ENCODE assay signal across 8 cellular contexts in the genomic region with DNA sequence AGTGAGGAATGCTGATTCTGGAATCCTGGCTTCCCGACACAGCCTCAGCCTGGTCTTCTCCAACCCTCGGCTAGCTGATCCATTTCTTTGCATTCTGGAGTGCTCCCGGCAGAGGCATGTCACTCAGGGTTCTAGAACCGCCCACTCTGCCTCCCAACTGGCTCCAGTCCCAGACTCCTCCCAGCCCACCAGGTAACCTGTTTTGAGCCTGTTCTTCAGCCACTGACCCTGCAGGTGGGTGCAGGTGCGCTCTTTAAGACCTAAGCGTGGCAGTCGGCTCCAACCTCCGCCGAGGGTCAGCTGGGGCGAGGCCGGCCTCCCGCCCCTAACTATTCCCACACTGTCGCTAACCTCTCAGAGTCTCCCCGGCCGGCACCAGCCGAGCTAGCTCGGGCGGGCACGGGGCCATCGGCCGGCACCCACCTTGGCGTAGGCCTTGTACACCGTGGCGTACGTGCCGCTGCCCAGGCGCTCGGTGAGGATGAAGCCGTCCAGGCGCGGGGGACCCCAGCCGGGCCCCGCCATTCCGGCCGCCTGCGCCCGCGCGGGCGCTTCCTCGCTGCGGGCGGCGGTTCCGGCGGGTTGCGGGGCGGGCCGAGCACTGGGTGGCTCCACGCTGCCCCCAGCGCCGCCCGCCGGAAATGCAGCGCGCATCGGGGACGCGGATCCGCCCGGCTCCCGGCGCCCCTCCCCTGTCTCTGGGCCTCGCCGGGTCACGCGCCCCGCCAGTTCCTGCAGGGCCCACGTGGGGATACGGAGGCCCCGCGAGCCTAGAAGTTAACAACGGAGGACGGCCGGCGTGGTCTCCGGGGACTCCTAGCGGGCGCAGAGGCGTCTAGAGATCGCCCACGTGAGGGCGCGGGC. TPM values are rescaled to one million over a fixed set of nuclear protein-coding genes. Genes with fewer than 3 reads are reported as not detected.
DNase-seq lines count a peak whose midpoint lies in the region; ATAC-seq and TF ChIP-seq lines count a peak whose summit lies in the region.

A gene with protein sequence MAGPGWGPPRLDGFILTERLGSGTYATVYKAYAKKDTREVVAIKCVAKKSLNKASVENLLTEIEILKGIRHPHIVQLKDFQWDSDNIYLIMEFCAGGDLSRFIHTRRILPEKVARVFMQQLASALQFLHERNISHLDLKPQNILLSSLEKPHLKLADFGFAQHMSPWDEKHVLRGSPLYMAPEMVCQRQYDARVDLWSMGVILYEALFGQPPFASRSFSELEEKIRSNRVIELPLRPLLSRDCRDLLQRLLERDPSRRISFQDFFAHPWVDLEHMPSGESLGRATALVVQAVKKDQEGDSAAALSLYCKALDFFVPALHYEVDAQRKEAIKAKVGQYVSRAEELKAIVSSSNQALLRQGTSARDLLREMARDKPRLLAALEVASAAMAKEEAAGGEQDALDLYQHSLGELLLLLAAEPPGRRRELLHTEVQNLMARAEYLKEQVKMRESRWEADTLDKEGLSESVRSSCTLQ (minus strand): TSS at position 576 of the 864 bp plus-strand sequence. CDS start 51 bp downstream, at position 525.

- H3K27me3 Mint-ChIP-seq in activated T-cell treated with anti-CD3 and anti-CD28 coated beads, Interleukin-2, amount 50 U/mL, for 24 hours = no peaks in the 10 kb centered on the region

- H3K4me3 Mint-ChIP-seq in activated T-cell treated with anti-CD3 and anti-CD28 coated beads, Interleukin-2, amount 50 U/mL, for 24 hours = peak within 1 kb of the TSS; percentile 93

- H3K27ac Mint-ChIP-seq in activated T-cell treated with anti-CD3 and anti-CD28 coated beads, Interleukin-2, amount 50 U/mL, for 24 hours = peak within 1 kb of the TSS; percentile 92

- H3K36me3 ChIP-seq in mucosa of rectum (ENCODE audit: control insufficient read depth in 2 of 2, insufficient read depth in 2 of 2, low read length in 2 of 2) = peaks cover 30 to 58% of the 10 kb centered on the region in 2 donors

- peaks cover 76% of the 10 kb centered on the region for H3K36me3 Mint-ChIP-seq in activated T-cell treated with anti-CD3 and anti-CD28 coated beads, Interleukin-2, amount 50 U/mL, for 24 hours (ENCODE audit: low read depth)

- H3K4me3 ChIP-seq in mucosa of rectum (ENCODE audit: low read length in 2 of 2) = peak within 1 kb of the TSS; percentile 88 to 90

- peak; percentile 75 for ATAC-seq in GM21723 (IDR thresholded peaks at IDR 0.05; ENCODE audit: unreplicated experiment)

- peak within 1 kb of the TSS; percentile 85 to 90 for H3K27ac ChIP-seq in mucosa of rectum (ENCODE audit: low read depth in 2 of 2, low read length in 2 of 2)

- H3K27me3 ChIP-seq in mucosa of rectum (ENCODE audit: control insufficient read depth in 2 of 2, insufficient read depth in 2 of 2, low read length in 2 of 2) = no peaks in the 10 kb centered on the region

- peak; percentile 94 for DNase-seq in DMS53 (lab: John Stamatoyannopoulos, UW)
- DNase-seq in KG1 (lab: John Stamatoyannopoulos, UW) = peak; percentile 85
- peak; percentile 96 for DNase-seq in activated T-cell treated with anti-CD3 and anti-CD28 coated beads, Interleukin-2, amount 50 U/mL, for 24 hours
- peak; percentile 89 to 93 for DNase-seq in erythroblast (lab: John Stamatoyannopoulos, UW)
- DNase-seq in stimulated activated CD8-positive, alpha-beta memory T cell treated with anti-CD3 and anti-CD28 coated beads, Interleukin-4, amount 100 ng/mL, for 48 hours = peak; percentile 94

- H3K9me3 Mint-ChIP-seq in activated T-cell treated with anti-CD3 and anti-CD28 coated beads, Interleukin-2, amount 50 U/mL, for 24 hours = no peaks in the 10 kb centered on the region

- no peaks in the 10 kb centered on the region for H3K9me3 ChIP-seq in mucosa of rectum (ENCODE audit: control insufficient read depth in 2 of 2, low read length in 2 of 2)

- peak; percentile 64 for TF ChIP-seq POLR2A in erythroblast (IDR thresholded peaks at IDR 0.05; ENCODE audit: low read length)

- peaks cover 23 to 27% of the 10 kb centered on the region in 2 donors for H3K4me1 ChIP-seq in mucosa of rectum (ENCODE audit: control insufficient read depth in 2 of 2, insufficient read depth in 2 of 2, low read length in 2 of 2)

- peak within 1 kb of the TSS; percentile 80 to 91 for H3K9ac ChIP-seq in mucosa of rectum (ENCODE audit: low read depth in 1 of 2, low read length in 2 of 2)

- peaks cover 52% of the 10 kb centered on the region for H3K4me1 Mint-ChIP-seq in activated T-cell treated with anti-CD3 and anti-CD28 coated beads, Interleukin-2, amount 50 U/mL, for 24 hours (ENCODE audit: low read depth)

TF ChIP-seq in PFSK-1, 5 proteins besides CTCF, POLR2A, EP300 and RAD21:
- peak; percentile 85 for TF ChIP-seq FOXP2 (optimal IDR thresholded peaks at IDR 0.05; ENCODE audit: borderline replicate concordance, extremely low read depth, extremely low read length, insufficient read depth)
- peak; percentile 56; the same call in 1 of the 2 replicates for TF ChIP-seq TAF1 (IDR thresholded peaks at IDR 0.05; ENCODE audit: borderline replicate concordance, insufficient read depth, low read length)
- TF ChIP-seq POLR2AphosphoS5 (IDR thresholded peaks at IDR 0.05; ENCODE audit: low read depth, low read length) = peak; percentile 73
- TF ChIP-seq SIN3A (IDR thresholded peaks at IDR 0.05; ENCODE audit: borderline replicate concordance, insufficient read depth, low read length) = peak; percentile 65; the same call in 1 of the 2 replicates
- TF ChIP-seq, protein P1, sequence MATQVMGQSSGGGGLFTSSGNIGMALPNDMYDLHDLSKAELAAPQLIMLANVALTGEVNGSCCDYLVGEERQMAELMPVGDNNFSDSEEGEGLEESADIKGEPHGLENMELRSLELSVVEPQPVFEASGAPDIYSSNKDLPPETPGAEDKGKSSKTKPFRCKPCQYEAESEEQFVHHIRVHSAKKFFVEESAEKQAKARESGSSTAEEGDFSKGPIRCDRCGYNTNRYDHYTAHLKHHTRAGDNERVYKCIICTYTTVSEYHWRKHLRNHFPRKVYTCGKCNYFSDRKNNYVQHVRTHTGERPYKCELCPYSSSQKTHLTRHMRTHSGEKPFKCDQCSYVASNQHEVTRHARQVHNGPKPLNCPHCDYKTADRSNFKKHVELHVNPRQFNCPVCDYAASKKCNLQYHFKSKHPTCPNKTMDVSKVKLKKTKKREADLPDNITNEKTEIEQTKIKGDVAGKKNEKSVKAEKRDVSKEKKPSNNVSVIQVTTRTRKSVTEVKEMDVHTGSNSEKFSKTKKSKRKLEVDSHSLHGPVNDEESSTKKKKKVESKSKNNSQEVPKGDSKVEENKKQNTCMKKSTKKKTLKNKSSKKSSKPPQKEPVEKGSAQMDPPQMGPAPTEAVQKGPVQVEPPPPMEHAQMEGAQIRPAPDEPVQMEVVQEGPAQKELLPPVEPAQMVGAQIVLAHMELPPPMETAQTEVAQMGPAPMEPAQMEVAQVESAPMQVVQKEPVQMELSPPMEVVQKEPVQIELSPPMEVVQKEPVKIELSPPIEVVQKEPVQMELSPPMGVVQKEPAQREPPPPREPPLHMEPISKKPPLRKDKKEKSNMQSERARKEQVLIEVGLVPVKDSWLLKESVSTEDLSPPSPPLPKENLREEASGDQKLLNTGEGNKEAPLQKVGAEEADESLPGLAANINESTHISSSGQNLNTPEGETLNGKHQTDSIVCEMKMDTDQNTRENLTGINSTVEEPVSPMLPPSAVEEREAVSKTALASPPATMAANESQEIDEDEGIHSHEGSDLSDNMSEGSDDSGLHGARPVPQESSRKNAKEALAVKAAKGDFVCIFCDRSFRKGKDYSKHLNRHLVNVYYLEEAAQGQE (IDR thresholded peaks at IDR 0.05; ENCODE audit: insufficient read depth in 1 of 2, low read depth in 2 of 2, low read length in 2 of 2) = 0 out of 4 replicates have a peak, but pooled peaks have one; percentile 7 to 35

RNA-seq across cellular contexts. Expression of the gene that starts here (rescaled TPM):
- 38.8 TPM for polyA plus RNA-seq in PFSK-1 (2012; ENCODE audit: insufficient read length, low read depth)

Comparison
In these comparisons a context has a peak if more than half of its experiments do, and no peak if none do; other contexts are left out.
1. Peak in every context shown above with its lines: DNase-seq, ATAC-seq, H3K4me3 ChIP-seq and H3K27ac ChIP-seq.